19 cellular contexts compared by ENCODE assay signal in genomic region chr2:9715238-9715637, GRCh38.
DNase-seq lines count a peak whose midpoint lies in the region; ATAC-seq, FAIRE-seq and TF ChIP-seq lines count a peak whose summit lies in the region.
"Had no signal": no experiment of that assay in that cellular context is flagged by ENCODE, and none has a peak within 500 bp of the region (broad histone marks: within the 10 kb centered on the region; RNA-seq: fewer than 3 reads in every experiment).

No MANE protein-coding gene starts in this region.

- peak overlapping the region; percentile 29 for H2AFZ ChIP-seq in endothelial cell of umbilical vein (ENCODE audit: low read depth, low read length)

- H3K9me3 ChIP-seq in right atrium auricular region (no peaks in the 10 kb centered on the region), endothelial cell of umbilical vein (replicated peaks; ENCODE audit: control insufficient read depth, insufficient read depth, low read length) (no peaks in the 10 kb centered on the region), A673 (ENCODE audit: low read depth, low read length, poor library complexity, severe bottlenecking) (no peaks in the 10 kb centered on the region)
- H3K9me3 ChIP-seq: Caco-2 had no signal

- WGBS in mesendoderm (ENCODE audit: extremely low coverage, insufficient coverage, low lambda C conversion rate), result no CpG with 5 or more reads among the region's 6 CpGs

- no peak overlapping the region for H2BK5ac ChIP-seq in mesendoderm (ENCODE audit: low read length)

- FAIRE-seq in endothelial cell of umbilical vein (lab: Jason Lieb, UNC), result peak; percentile 57
- FAIRE-seq: GM12878, GM19239 had no signal

- DNase-seq in right atrium auricular region (ENCODE audit: low spot score), result no peak
- no peak for DNase-seq in left cardiac atrium
- DNase-seq in endothelial cell of umbilical vein (ENCODE audit: low read depth, low spot score), result peak; percentile 32
- DNase-seq in mesendoderm, result peak; percentile 20
- no peak for DNase-seq in superior temporal gyrus (ENCODE audit: extremely low spot score)
- DNase-seq in A673 (ENCODE audit: low spot score), result no peak
- DNase-seq in DMS114 treated with DMSO at 0.1 percent for 48 hours (lab: John Stamatoyannopoulos, UW; ENCODE audit: unreplicated experiment), result no peak
- DNase-seq: 8988T; Caco-2; CD4-positive, alpha-beta T cell; GF-D8; GOT3; NCI-H1105 treated with DMSO at 0.1 percent for 48 hours; NCI-H1694 treated with DMSO at 0.1 percent for 48 hours; NCI-H774; SHP77 had no signal

- no peak overlapping the region for H4K5ac ChIP-seq in mesendoderm (ENCODE audit: low read length)

- H3K27me3 ChIP-seq in right atrium auricular region (no peaks in the 10 kb centered on the region), endothelial cell of umbilical vein (ENCODE audit: control insufficient read depth in 2 of 2, insufficient read depth in 2 of 2, low read length in 2 of 2) (no peaks in the 10 kb centered on the region), mesendoderm (ENCODE audit: insufficient read depth, low read length, poor library complexity) (no peaks in the 10 kb centered on the region), A673 (replicated peaks; ENCODE audit: insufficient read depth, low read depth, low read length, poor library complexity) (no peaks in the 10 kb centered on the region)

- no peak overlapping the region for H3K56ac ChIP-seq in mesendoderm (ENCODE audit: low read length)

- H4K20me1 ChIP-seq in endothelial cell of umbilical vein (replicated peaks; ENCODE audit: control insufficient read depth, extremely low read depth, insufficient read depth, low read length), result no peaks in the 10 kb centered on the region

- H4K8ac ChIP-seq in mesendoderm (ENCODE audit: low read depth, low read length), result no peak overlapping the region

- no peaks in the 10 kb centered on the region for H3K79me1 ChIP-seq in mesendoderm (ENCODE audit: low read length)

- no peak overlapping the region for H3K4ac ChIP-seq in mesendoderm (ENCODE audit: low read depth, low read length)

- peaks cover 0 to 23% of the 10 kb centered on the region in 2 donors for H3K4me1 ChIP-seq in right atrium auricular region
- peaks cover 7% of the 10 kb centered on the region for H3K4me1 ChIP-seq in endothelial cell of umbilical vein (ENCODE audit: control insufficient read depth, extremely low read depth, insufficient read depth, low read length)
- no peaks in the 10 kb centered on the region for H3K4me1 ChIP-seq in mesendoderm (ENCODE audit: control insufficient read depth, low read depth, low read length)
- H3K4me1 ChIP-seq in A673 (ENCODE audit: insufficient read depth, low read length, poor library complexity, severe bottlenecking), result peaks cover 5% of the 10 kb centered on the region

- BruUV-seq in endothelial cell of umbilical vein (replicated peaks; lab: Mats Ljungman, UMichigan) (no TSS peak), A673 (replicated peaks; lab: Mats Ljungman, UMichigan) (no TSS peak)

- H3K23ac ChIP-seq in mesendoderm (ENCODE audit: low read length), result no peak overlapping the region

- intact Hi-C loops in left cardiac atrium (cut with DNase I), result loop anchor here in 1 of 2 donors (2.0 kb wide), 1 partner anchor 46 kb away; no protein-coding TSS in a partner anchor
- intact Hi-C loops in endothelial cell of umbilical vein (cut with micrococcal nuclease), result no loop called here
- intact Hi-C loops in A673 (cut with micrococcal nuclease; ENCODE audit: unreplicated experiment), result no loop called here

- H3K4me2 ChIP-seq in endothelial cell of umbilical vein (ENCODE audit: insufficient read depth, low read length) (no peak overlapping the region), mesendoderm (ENCODE audit: low read length) (no peak overlapping the region)

- H3K9me1 ChIP-seq in endothelial cell of umbilical vein (replicated peaks; ENCODE audit: control insufficient read depth, extremely low read depth, insufficient read depth, low read length), result no peaks in the 10 kb centered on the region

- H2AK5ac ChIP-seq in mesendoderm (ENCODE audit: low read length), result no peak overlapping the region

- TF ChIP-seq CTCF in right atrium auricular region (IDR thresholded peaks at IDR 0.05), result no peak
- TF ChIP-seq CTCF in endothelial cell of umbilical vein (IDR thresholded peaks at IDR 0.05; ENCODE audit: extremely low read depth in 1 of 2, insufficient read depth in 1 of 2, low read depth in 1 of 2, low read length in 2 of 2), result no peak
- no peak for TF ChIP-seq CTCF in A673 (conservative IDR thresholded peaks at IDR 0.05; ENCODE audit: low read depth, low read length)

- no peak overlapping the region for H3K18ac ChIP-seq in mesendoderm (ENCODE audit: low read length)

- H3K9ac ChIP-seq in endothelial cell of umbilical vein (replicated peaks; ENCODE audit: extremely low read depth, insufficient read depth, low read length), result no peak overlapping the region
- no peak overlapping the region for H3K9ac ChIP-seq in mesendoderm (ENCODE audit: low read length)

- H2BK15ac ChIP-seq in mesendoderm (replicated peaks; ENCODE audit: low read depth), result no peak overlapping the region

- H3K79me2 ChIP-seq in endothelial cell of umbilical vein (ENCODE audit: control insufficient read depth, insufficient read depth, low read length) (no peaks in the 10 kb centered on the region), mesendoderm (ENCODE audit: control insufficient read depth, insufficient read depth, low read length) (no peaks in the 10 kb centered on the region)

- dilution Hi-C loops in endothelial cell of umbilical vein (cut with MboI; ENCODE audit: extremely low pct_ligation_motif_present, low sequenced_read_pairs), result no loop called here

- peak overlapping the region; percentile 45 to 82 for H3K27ac ChIP-seq in right atrium auricular region
- H3K27ac ChIP-seq in endothelial cell of umbilical vein (ENCODE audit: insufficient read depth, low read depth, low read length), result no peak overlapping the region
- H3K27ac ChIP-seq in mesendoderm (ENCODE audit: low read depth, low read length), result no peak overlapping the region
- H3K27ac ChIP-seq in A673 (ENCODE audit: low read depth, low read length, poor library complexity, severe bottlenecking), result no peak overlapping the region

- no peak for TF ChIP-seq POLR2A in endothelial cell of umbilical vein (IDR thresholded peaks at IDR 0.05; ENCODE audit: low read depth, low read length)

- no peaks in the 10 kb centered on the region for H3K36me3 ChIP-seq in right atrium auricular region
- no peaks in the 10 kb centered on the region for H3K36me3 ChIP-seq in endothelial cell of umbilical vein (ENCODE audit: control insufficient read depth in 2 of 2, extremely low read depth in 1 of 2, insufficient read depth in 2 of 2, low read length in 2 of 2)
- H3K36me3 ChIP-seq in mesendoderm (ENCODE audit: control insufficient read depth, insufficient read depth, low read length), result no peaks in the 10 kb centered on the region
- H3K36me3 ChIP-seq in A673 (ENCODE audit: insufficient read depth, low read length, poor library complexity, severe bottlenecking), result no peaks in the 10 kb centered on the region

- no peak overlapping the region for H2BK120ac ChIP-seq in mesendoderm (ENCODE audit: low read depth, low read length)

- ATAC-seq in left cardiac atrium, result no peak
- ATAC-seq in HG03095 (IDR thresholded peaks at IDR 0.05; ENCODE audit: unreplicated experiment), result no peak
- ATAC-seq: GM12878 had no signal

- POLR2A ChIA-PET in endothelial cell of umbilical vein (lab: Charles Lee), result no interaction called here
- POLR2A ChIA-PET in A673 (lab: Charles Lee; ENCODE audit: low non-redundant PET), result no interaction called here

- CTCF ChIA-PET in endothelial cell of umbilical vein (lab: Charles Lee), result interaction anchor here (0.9 to 1.6 kb wide), 3 partner anchors 19 to 56 kb away, joined by 3 to 5 read pairs (median 3); no protein-coding TSS in a partner anchor
- CTCF ChIA-PET in A673 (lab: Charles Lee), result no interaction called here

- no peak overlapping the region for H3K4me3 ChIP-seq in right atrium auricular region
- H3K4me3 ChIP-seq in endothelial cell of umbilical vein (replicated peaks in 1 of 3; ENCODE audit: insufficient read depth in 1 of 3, low read depth in 1 of 3, low read length in 3 of 3), result no peak overlapping the region
- no peak overlapping the region for H3K4me3 ChIP-seq in mesendoderm (ENCODE audit: low read length)
- no peak overlapping the region for H3K4me3 ChIP-seq in A673 (ENCODE audit: low read depth, low read length, poor library complexity, severe bottlenecking)
- H3K4me3 ChIP-seq: GM12878 had no signal

TF ChIP-seq in endothelial cell of umbilical vein, 7 proteins besides CTCF, POLR2A, EP300 and RAD21:
- TF ChIP-seq EZH2 (IDR thresholded peaks at IDR 0.05; ENCODE audit: borderline replicate concordance, low read depth, low read length, severe bottlenecking), result no peak
- peak; percentile 34 for TF ChIP-seq POLR2AphosphoS5 (IDR thresholded peaks at IDR 0.05; ENCODE audit: insufficient read depth, low read depth, low read length)

Comparison
In these comparisons a context has a peak if more than half of its experiments do, and no peak if none do; other contexts are left out.
1. DNase-seq: peak in endothelial cell of umbilical vein (single experiment) and mesendoderm (single experiment); none in right atrium auricular region (single experiment), left cardiac atrium (single experiment), superior temporal gyrus (single experiment), A673 (single experiment) and DMS114 treated with DMSO at 0.1 percent for 48 hours (single experiment).
2. H3K27ac ChIP-seq: peak in right atrium auricular region (2 of 2); none in endothelial cell of umbilical vein (single experiment), mesendoderm (single experiment) and A673 (single experiment).